Comparison of ENCODE assay signal across 18 cellular contexts in the genomic region with DNA sequence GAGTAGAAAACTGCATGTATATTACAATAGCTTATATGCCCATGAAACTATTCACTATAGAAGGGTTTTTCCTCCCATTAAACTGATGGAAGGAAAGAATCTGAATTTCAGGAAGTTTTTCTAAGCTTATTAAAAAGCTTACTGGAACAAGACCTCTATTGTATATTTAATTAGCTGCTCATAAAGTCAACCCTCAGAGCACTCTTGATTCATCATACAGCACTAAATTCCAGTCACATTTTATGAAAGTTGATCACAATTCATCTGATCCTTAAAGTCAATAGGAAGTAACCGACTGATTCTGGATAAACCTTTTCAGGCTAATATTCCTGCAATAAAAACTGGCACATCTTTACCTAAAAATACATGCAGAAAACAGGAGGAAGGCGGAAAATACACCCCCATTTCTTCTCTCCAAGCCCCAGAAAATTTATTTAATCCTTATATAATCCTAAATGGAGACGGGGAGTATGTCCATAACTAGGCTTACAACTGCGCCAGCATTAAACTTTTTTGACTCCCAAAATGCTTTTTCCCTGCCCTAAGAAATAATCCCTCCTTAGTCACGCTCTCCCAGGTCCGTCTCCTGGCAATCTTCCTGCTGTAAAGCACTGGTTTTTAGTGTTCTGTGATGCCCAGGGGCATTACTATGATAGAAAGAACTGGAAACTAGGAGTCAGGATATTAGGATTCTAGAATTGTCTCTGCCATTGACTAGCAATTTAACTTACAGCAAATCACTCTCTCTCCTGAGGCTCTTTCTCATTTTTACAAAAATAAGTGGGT. TPM values are rescaled to one million over a fixed set of nuclear protein-coding genes. Genes with fewer than 3 reads are reported as not detected.
DNase-seq lines count a peak whose midpoint lies in the region; ATAC-seq and TF ChIP-seq lines count a peak whose summit lies in the region.
"Had no signal": no experiment of that assay in that cellular context is flagged by ENCODE, and none has a peak within 500 bp of the region (broad histone marks: within the 10 kb centered on the region; RNA-seq: fewer than 3 reads in every experiment).

No MANE protein-coding gene starts in this region.

- no peak overlapping the region for H3K9ac ChIP-seq in SK-N-MC (ENCODE audit: insufficient read length)

- BruUV-seq in OCI-LY7 (replicated peaks; lab: Mats Ljungman, UMichigan): no TSS peak

- H3K27ac Mint-ChIP-seq in GM23338 (peak overlapping the region; percentile 18; the same call in 1 of the 2 replicates), mesothelial cell of epicardium (peak overlapping the region; percentile 60)

- DNase-seq in GM23338 (ENCODE audit: low spot score): no peak
- DNase-seq in SK-N-MC (ENCODE audit: low read depth, low spot score): no peak
- no peak for DNase-seq in mesothelial cell of epicardium (ENCODE audit: low spot score in 2 of 2, unreplicated experiment in 2 of 2)
- no peak for DNase-seq in OCI-LY7 (ENCODE audit: low spot score)
- no peak for DNase-seq in GM10248 (ENCODE audit: extremely low spot score)
- DNase-seq in NCI-H1417 treated with DMSO at 0.1 percent for 48 hours (lab: John Stamatoyannopoulos, UW): no peak
- DNase-seq: C1 segment of cervical spinal cord, Caco-2, DMS53, HCEC 1CT, Karpas-422, MV-4-11, NCI-H1436 treated with DMSO at 0.1 percent for 48 hours, NCI-H2081 treated with DMSO at 0.1 percent for 48 hours, NCI-H2227 treated with DMSO at 0.1 percent for 48 hours, NCI-H526, OCI-M1 had no signal

- H3K4me1 Mint-ChIP-seq in GM23338 (peaks cover 30% of the 10 kb centered on the region), mesothelial cell of epicardium (peaks cover 23% of the 10 kb centered on the region)

- H4K20me1 ChIP-seq in GM23338 (replicated peaks; ENCODE audit: insufficient read depth): peaks cover 7% of the 10 kb centered on the region; the same call in 1 of the 2 replicates
- H4K20me1 ChIP-seq in OCI-LY7 (ENCODE audit: insufficient read depth, low read length): no peaks in the 10 kb centered on the region

- H3K27ac ChIP-seq in GM23338 (ENCODE audit: low read depth) (no peak overlapping the region), SK-N-MC (peak overlapping the region; percentile 81), temporal lobe (ENCODE audit: low read depth, low read length) (peak overlapping the region; percentile 21), OCI-LY7 (ENCODE audit: low read depth, low read length, poor library complexity, severe bottlenecking) (no peak overlapping the region)

- H3K79me2 ChIP-seq in GM23338 (replicated peaks; ENCODE audit: insufficient read depth) (peaks cover 27% of the 10 kb centered on the region), OCI-LY7 (ENCODE audit: insufficient read depth, low read depth, low read length) (no peaks in the 10 kb centered on the region)

- no peaks in the 10 kb centered on the region for H3K9me3 ChIP-seq in SK-N-MC (ENCODE audit: low read depth, low read length)
- no peaks in the 10 kb centered on the region for H3K9me3 ChIP-seq in OCI-LY7 (ENCODE audit: low read length)
- H3K9me3 ChIP-seq: Caco-2 had no signal

- POLR2A ChIA-PET in OCI-LY7 (lab: Charles Lee): interaction anchor here (1.0 kb wide), 1 partner anchor 18 kb away, joined by 3 read pairs; no protein-coding TSS in a partner anchor
- POLR2A ChIA-PET in GM10248 (lab: Yijun Ruan, JAX): no interaction called here

- no peak for TF ChIP-seq CTCF in GM23338 (conservative IDR thresholded peaks at IDR 0.05; ENCODE audit: low read depth in 2 of 2)
- TF ChIP-seq CTCF in mesothelial cell of epicardium (IDR thresholded peaks at IDR 0.05; ENCODE audit: unreplicated experiment): no peak
- no peak for TF ChIP-seq CTCF in OCI-LY7 (conservative IDR thresholded peaks at IDR 0.05; ENCODE audit: low read length)
- no peak for TF ChIP-seq CTCF in GM10248 (IDR thresholded peaks at IDR 0.05; ENCODE audit: control extremely low read depth, extremely low read depth, low read depth, missing control alignments)

- peaks cover 36% of the 10 kb centered on the region for H3K36me3 Mint-ChIP-seq in GM23338 (ENCODE audit: low read depth)
- H3K36me3 Mint-ChIP-seq in mesothelial cell of epicardium: peaks cover 41% of the 10 kb centered on the region

- H3K4me3 Mint-ChIP-seq in GM23338: no peak overlapping the region
- no peak overlapping the region for H3K4me3 Mint-ChIP-seq in mesothelial cell of epicardium

- H3F3A ChIP-seq in GM23338 (replicated peaks; ENCODE audit: low read depth): no peaks in the 10 kb centered on the region

- intact Hi-C loops in OCI-LY7 (cut with micrococcal nuclease; ENCODE audit: unreplicated experiment): no loop called here

- peaks cover 4% of the 10 kb centered on the region for H3K27me3 Mint-ChIP-seq in GM23338 (ENCODE audit: insufficient read depth, low read depth, poor library complexity)
- H3K27me3 Mint-ChIP-seq in mesothelial cell of epicardium (ENCODE audit: low read depth): no peaks in the 10 kb centered on the region

- no peak for ATAC-seq in GM23338

- CTCF ChIA-PET in OCI-LY7 (lab: Charles Lee; ENCODE audit: unreplicated experiment): no interaction called here
- CTCF ChIA-PET in GM10248 (lab: Yijun Ruan, JAX): interaction anchor here (2.1 kb wide), 1 partner anchor 10 kb away, joined by 6 read pairs; no protein-coding TSS in a partner anchor

- H3K9me3 Mint-ChIP-seq in GM23338 (no peaks in the 10 kb centered on the region), mesothelial cell of epicardium (no peaks in the 10 kb centered on the region)

- no peak overlapping the region for H3K4me3 ChIP-seq in GM23338
- no peak overlapping the region; the same call in 1 of the 2 replicates for H3K4me3 ChIP-seq in SK-N-MC
- no peak overlapping the region for H3K4me3 ChIP-seq in OCI-LY7 (ENCODE audit: low read depth, low read length, poor library complexity, severe bottlenecking)

- H3K27me3 ChIP-seq in GM23338 (ENCODE audit: insufficient read depth): no peaks in the 10 kb centered on the region

- H3K4me1 ChIP-seq in GM23338 (ENCODE audit: insufficient read depth) (peaks cover 28% of the 10 kb centered on the region), OCI-LY7 (ENCODE audit: insufficient read depth, low read length, poor library complexity, severe bottlenecking) (no peaks in the 10 kb centered on the region)
- H3K4me1 ChIP-seq: Caco-2 had no signal

- H3K9me2 ChIP-seq in GM23338 (ENCODE audit: insufficient read depth) (no peaks in the 10 kb centered on the region), OCI-LY7 (ENCODE audit: insufficient read depth, low read length) (no peaks in the 10 kb centered on the region)

- H3K4me2 ChIP-seq in GM23338: no peak overlapping the region
- H3K4me2 ChIP-seq in OCI-LY7 (ENCODE audit: low read length): no peak overlapping the region

- peaks cover 4% of the 10 kb centered on the region for H3K36me3 ChIP-seq in GM23338 (ENCODE audit: insufficient read depth)
- H3K36me3 ChIP-seq in SK-N-MC (ENCODE audit: insufficient read depth, low read length): peaks cover 68% of the 10 kb centered on the region
- peaks cover 90% of the 10 kb centered on the region for H3K36me3 ChIP-seq in OCI-LY7 (ENCODE audit: insufficient read depth, low read length)

- H2AFZ ChIP-seq in GM23338 (no peak overlapping the region), OCI-LY7 (ENCODE audit: low read length) (no peak overlapping the region)

TF ChIP-seq in GM23338, 12 proteins besides CTCF, POLR2A, EP300 and RAD21 (continues in another document):
- TF ChIP-seq, protein P1, sequence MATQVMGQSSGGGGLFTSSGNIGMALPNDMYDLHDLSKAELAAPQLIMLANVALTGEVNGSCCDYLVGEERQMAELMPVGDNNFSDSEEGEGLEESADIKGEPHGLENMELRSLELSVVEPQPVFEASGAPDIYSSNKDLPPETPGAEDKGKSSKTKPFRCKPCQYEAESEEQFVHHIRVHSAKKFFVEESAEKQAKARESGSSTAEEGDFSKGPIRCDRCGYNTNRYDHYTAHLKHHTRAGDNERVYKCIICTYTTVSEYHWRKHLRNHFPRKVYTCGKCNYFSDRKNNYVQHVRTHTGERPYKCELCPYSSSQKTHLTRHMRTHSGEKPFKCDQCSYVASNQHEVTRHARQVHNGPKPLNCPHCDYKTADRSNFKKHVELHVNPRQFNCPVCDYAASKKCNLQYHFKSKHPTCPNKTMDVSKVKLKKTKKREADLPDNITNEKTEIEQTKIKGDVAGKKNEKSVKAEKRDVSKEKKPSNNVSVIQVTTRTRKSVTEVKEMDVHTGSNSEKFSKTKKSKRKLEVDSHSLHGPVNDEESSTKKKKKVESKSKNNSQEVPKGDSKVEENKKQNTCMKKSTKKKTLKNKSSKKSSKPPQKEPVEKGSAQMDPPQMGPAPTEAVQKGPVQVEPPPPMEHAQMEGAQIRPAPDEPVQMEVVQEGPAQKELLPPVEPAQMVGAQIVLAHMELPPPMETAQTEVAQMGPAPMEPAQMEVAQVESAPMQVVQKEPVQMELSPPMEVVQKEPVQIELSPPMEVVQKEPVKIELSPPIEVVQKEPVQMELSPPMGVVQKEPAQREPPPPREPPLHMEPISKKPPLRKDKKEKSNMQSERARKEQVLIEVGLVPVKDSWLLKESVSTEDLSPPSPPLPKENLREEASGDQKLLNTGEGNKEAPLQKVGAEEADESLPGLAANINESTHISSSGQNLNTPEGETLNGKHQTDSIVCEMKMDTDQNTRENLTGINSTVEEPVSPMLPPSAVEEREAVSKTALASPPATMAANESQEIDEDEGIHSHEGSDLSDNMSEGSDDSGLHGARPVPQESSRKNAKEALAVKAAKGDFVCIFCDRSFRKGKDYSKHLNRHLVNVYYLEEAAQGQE (IDR thresholded peaks at IDR 0.05; ENCODE audit: unreplicated experiment): no peak

RNA-seq across cellular contexts. Expression of gene DICER1, which starts 35.2 kb away (rescaled TPM):
- 52.6 and 59.2 TPM in 2 replicates for total RNA-seq in GM23338 (2014; rRNA removed; shearing (Covaris generic))
- polyA plus RNA-seq in GM23338 (2016; fragmentation: Nextera tagmentation; extraction: Ambion mirVana): 17.6 and 21.4 TPM in 2 replicates
- total RNA-seq in mesothelial cell of epicardium: 148 to 155 TPM (median 155 TPM) in 3 replicates
- 102 TPM for total RNA-seq in temporal lobe
- total RNA-seq in OCI-LY7 (2014; rRNA removed; shearing (Covaris generic)): 60.3 and 84.9 TPM in 2 replicates
- total RNA-seq in OCI-LY7 (2022): 62.2 and 70.5 TPM in 2 replicates

Comparison
In these comparisons a context has a peak if more than half of its experiments do, and no peak if none do; other contexts are left out.
1. H3K27ac ChIP-seq: peak in SK-N-MC (single experiment) and temporal lobe (single experiment); none in GM23338 (single experiment) and OCI-LY7 (single experiment).